In the genomic region with DNA sequence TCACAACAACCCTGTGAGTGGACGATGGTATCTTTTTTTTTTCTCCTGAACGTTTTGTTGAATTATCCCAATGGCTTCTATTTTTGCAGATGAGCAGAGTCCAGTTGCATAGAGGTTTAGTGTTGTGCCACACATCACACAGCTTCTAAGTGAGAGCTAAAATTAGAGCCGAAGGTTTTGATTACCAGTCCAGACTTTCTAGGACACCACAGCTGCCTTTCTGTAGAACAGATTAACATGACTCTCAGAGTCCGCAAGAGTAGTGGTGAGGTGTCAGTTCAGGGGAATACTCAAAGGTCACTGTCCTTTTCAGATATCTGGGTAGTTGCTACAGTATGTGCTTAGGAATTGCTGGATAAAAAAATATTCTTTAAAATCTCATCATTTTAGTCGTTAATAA, we compare ENCODE assay signal across 19 cellular contexts. TPM values are rescaled to one million over a fixed set of nuclear protein-coding genes. Genes with fewer than 3 reads are reported as not detected.
A peak's percentile ranks its signal among the peaks of the same experiment; 100 is the strongest.
DNase-seq lines count a peak whose midpoint lies in the region; ATAC-seq and TF ChIP-seq lines count a peak whose summit lies in the region.
"Had no signal": no experiment of that assay in that cellular context is flagged by ENCODE, and none has a peak within 500 bp of the region (broad histone marks: within the 10 kb centered on the region; RNA-seq: fewer than 3 reads in every experiment).

No MANE protein-coding gene starts in this region.

- H3K27ac Mint-ChIP-seq in Calu3 (ENCODE audit: unreplicated experiment) (peak overlapping the region; percentile 39), nephron progenitor cell (peak overlapping the region; percentile 55)
- H3K27ac Mint-ChIP-seq in activated T-helper 2 cell treated with anti-CD3 and anti-CD28 coated beads, Interferon-gamma antibody, Interleukin-2, Interleukin-4, amounts not matched to agents 10 μg/mL and 5 μg/mL and 100 μg/mL, durations not matched to agents 14 hours and 24 hours and 36 hours, result peak overlapping the region; percentile 55
- H3K27ac Mint-ChIP-seq in activated naive CD4-positive, alpha-beta T cell treated with anti-CD3 and anti-CD28 coated beads, Interleukin-2, amount 10 ng/mL, durations not matched to agents 7 days and 5 days, result no peak overlapping the region
- no peak overlapping the region for H3K27ac Mint-ChIP-seq in activated T-cell treated with anti-CD3 and anti-CD28 coated beads, Interleukin-2, amount 50 U/mL, for 72 hours
- H3K27ac Mint-ChIP-seq: activated CD4-positive, alpha-beta T cell treated with anti-CD3 and anti-CD28 coated beads, Interleukin-2, amount 10 ng/mL, durations not matched to agents 24 days and 14 days had no signal

- H3K36me3 Mint-ChIP-seq in Calu3 (ENCODE audit: insufficient read depth, unreplicated experiment) (peaks cover 12% of the 10 kb centered on the region), nephron progenitor cell (ENCODE audit: low read depth) (peaks cover 49% of the 10 kb centered on the region)
- peaks cover 69% of the 10 kb centered on the region for H3K36me3 Mint-ChIP-seq in activated T-helper 2 cell treated with anti-CD3 and anti-CD28 coated beads, Interferon-gamma antibody, Interleukin-2, Interleukin-4, amounts not matched to agents 10 μg/mL and 5 μg/mL and 100 μg/mL, durations not matched to agents 14 hours and 24 hours and 36 hours (ENCODE audit: low read depth)
- no peaks in the 10 kb centered on the region for H3K36me3 Mint-ChIP-seq in activated naive CD4-positive, alpha-beta T cell treated with anti-CD3 and anti-CD28 coated beads, Interleukin-2, amount 10 ng/mL, durations not matched to agents 7 days and 5 days
- H3K36me3 Mint-ChIP-seq in activated T-cell treated with anti-CD3 and anti-CD28 coated beads, Interleukin-2, amount 50 U/mL, for 72 hours (ENCODE audit: insufficient read depth in 2 of 2), result peaks cover 11 to 17% of the 10 kb centered on the region in 2 donors

- no TSS peak for BruUV-seq in Calu3 (replicated peaks; lab: Mats Ljungman, UMichigan)

- peaks cover 47% of the 10 kb centered on the region for H3K4me1 Mint-ChIP-seq in Calu3 (ENCODE audit: low read depth, unreplicated experiment)
- H3K4me1 Mint-ChIP-seq in activated T-helper 2 cell treated with anti-CD3 and anti-CD28 coated beads, Interferon-gamma antibody, Interleukin-2, Interleukin-4, amounts not matched to agents 10 μg/mL and 5 μg/mL and 100 μg/mL, durations not matched to agents 14 hours and 24 hours and 36 hours (ENCODE audit: low read depth), result peaks cover 68% of the 10 kb centered on the region
- H3K4me1 Mint-ChIP-seq in nephron progenitor cell, result peaks cover 33% of the 10 kb centered on the region
- peaks cover 6% of the 10 kb centered on the region for H3K4me1 Mint-ChIP-seq in activated naive CD4-positive, alpha-beta T cell treated with anti-CD3 and anti-CD28 coated beads, Interleukin-2, amount 10 ng/mL, durations not matched to agents 7 days and 5 days
- peaks cover 84% of the 10 kb centered on the region for H3K4me1 Mint-ChIP-seq in activated T-cell treated with anti-CD3 and anti-CD28 coated beads, Interleukin-2, amount 50 U/mL, for 72 hours (ENCODE audit: low read depth)

- DNase-seq in Calu3 (no peak), left cardiac atrium (no peak), nephron progenitor cell (no peak), SKM-1 (lab: John Stamatoyannopoulos, UW; ENCODE audit: unreplicated experiment) (no peak)
- DNase-seq in activated T-helper 2 cell treated with anti-CD3 and anti-CD28 coated beads, Interferon-gamma antibody, Interleukin-2, Interleukin-4, amounts not matched to agents 10 μg/mL and 5 μg/mL and 100 μg/mL, durations not matched to agents 14 hours and 24 hours and 36 hours (ENCODE audit: low spot score), result no peak
- DNase-seq in activated CD8-positive, alpha-beta memory T cell treated with anti-CD3 and anti-CD28 coated beads, Interleukin-2, amount 50 U/mL, for 4 hours, result no peak
- no peak for DNase-seq in activated naive CD4-positive, alpha-beta T cell treated with anti-CD3 and anti-CD28 coated beads, Interleukin-2, amount 10 ng/mL, durations not matched to agents 7 days and 5 days
- DNase-seq in activated T-cell treated with anti-CD3 and anti-CD28 coated beads, Interleukin-2, amount 50 U/mL, for 72 hours, result no peak
- DNase-seq: activated CD4-positive, alpha-beta T cell treated with anti-CD3 and anti-CD28 coated beads, Interleukin-2, amount 10 ng/mL, durations not matched to agents 24 days and 14 days; activated gamma-delta T cell; central memory CD4-positive, alpha-beta T cell; effector memory CD4-positive, alpha-beta T cell; kidney glomerular epithelial cell; sigmoid colon; stimulated activated CD4-positive, alpha-beta T cell treated with anti-CD3 and anti-CD28 coated beads, Interleukin-2, amount 100 ng/mL, for 24 hours had no signal

- H3K4me3 Mint-ChIP-seq in Calu3 (ENCODE audit: low read depth, unreplicated experiment), result no peak overlapping the region
- no peak overlapping the region for H3K4me3 Mint-ChIP-seq in activated T-helper 2 cell treated with anti-CD3 and anti-CD28 coated beads, Interferon-gamma antibody, Interleukin-2, Interleukin-4, amounts not matched to agents 10 μg/mL and 5 μg/mL and 100 μg/mL, durations not matched to agents 14 hours and 24 hours and 36 hours (ENCODE audit: low read depth)
- no peak overlapping the region for H3K4me3 Mint-ChIP-seq in nephron progenitor cell
- H3K4me3 Mint-ChIP-seq in activated naive CD4-positive, alpha-beta T cell treated with anti-CD3 and anti-CD28 coated beads, Interleukin-2, amount 10 ng/mL, durations not matched to agents 7 days and 5 days, result no peak overlapping the region
- peak overlapping the region in 1 of 2 donors; percentile 41 for H3K4me3 Mint-ChIP-seq in activated T-cell treated with anti-CD3 and anti-CD28 coated beads, Interleukin-2, amount 50 U/mL, for 72 hours
- H3K4me3 Mint-ChIP-seq: activated CD4-positive, alpha-beta T cell treated with anti-CD3 and anti-CD28 coated beads, Interleukin-2, amount 10 ng/mL, durations not matched to agents 24 days and 14 days had no signal

- CTCF ChIA-PET in Calu3 (lab: Charles Lee), result interaction anchor here (0.6 kb wide), 1 partner anchor 91 kb away, joined by 6 read pairs; no protein-coding TSS in a partner anchor
- CTCF ChIA-PET in activated naive CD4-positive, alpha-beta T cell treated with anti-CD3 and anti-CD28 coated beads, Interleukin-2, amount 10 ng/mL, durations not matched to agents 7 days and 5 days (lab: Charles Lee), result interaction anchor here (0.7 kb wide), 1 partner anchor 1011 kb away, joined by 3 read pairs; no protein-coding TSS in a partner anchor

- H3K27me3 Mint-ChIP-seq in Calu3 (ENCODE audit: unreplicated experiment) (no peaks in the 10 kb centered on the region), nephron progenitor cell (ENCODE audit: low read depth, poor library complexity) (no peaks in the 10 kb centered on the region)
- H3K27me3 Mint-ChIP-seq in activated T-helper 2 cell treated with anti-CD3 and anti-CD28 coated beads, Interferon-gamma antibody, Interleukin-2, Interleukin-4, amounts not matched to agents 10 μg/mL and 5 μg/mL and 100 μg/mL, durations not matched to agents 14 hours and 24 hours and 36 hours (ENCODE audit: low read depth), result no peaks in the 10 kb centered on the region
- H3K27me3 Mint-ChIP-seq in activated naive CD4-positive, alpha-beta T cell treated with anti-CD3 and anti-CD28 coated beads, Interleukin-2, amount 10 ng/mL, durations not matched to agents 7 days and 5 days, result no peaks in the 10 kb centered on the region
- H3K27me3 Mint-ChIP-seq in activated T-cell treated with anti-CD3 and anti-CD28 coated beads, Interleukin-2, amount 50 U/mL, for 72 hours (ENCODE audit: low read depth), result no peaks in the 10 kb centered on the region
- H3K27me3 Mint-ChIP-seq: activated CD4-positive, alpha-beta T cell treated with anti-CD3 and anti-CD28 coated beads, Interleukin-2, amount 10 ng/mL, durations not matched to agents 24 days and 14 days had no signal

- ATAC-seq in left cardiac atrium, result peak; percentile 65 to 76
- no peak for ATAC-seq in activated T-cell treated with anti-CD3 and anti-CD28 coated beads, Interleukin-2, amount 50 U/mL, for 72 hours (replicated peaks in 1 of 2)
- ATAC-seq: A549 had no signal

- intact Hi-C loops in Calu3 (cut with micrococcal nuclease; ENCODE audit: unreplicated experiment), result no loop called here
- intact Hi-C loops in activated T-helper 2 cell treated with anti-CD3 and anti-CD28 coated beads, Interferon-gamma antibody, Interleukin-2, Interleukin-4, amounts not matched to agents 10 μg/mL and 5 μg/mL and 100 μg/mL, durations not matched to agents 14 hours and 24 hours and 36 hours (cut with micrococcal nuclease), result no loop called here
- intact Hi-C loops in left cardiac atrium (cut with DNase I), result loop anchor here in 1 of 2 donors (5.0 kb wide), 1 partner anchor 33 kb away; no protein-coding TSS in a partner anchor

- H3K9me3 Mint-ChIP-seq in Calu3 (ENCODE audit: low read depth, unreplicated experiment), result no peaks in the 10 kb centered on the region
- no peaks in the 10 kb centered on the region for H3K9me3 Mint-ChIP-seq in activated T-helper 2 cell treated with anti-CD3 and anti-CD28 coated beads, Interferon-gamma antibody, Interleukin-2, Interleukin-4, amounts not matched to agents 10 μg/mL and 5 μg/mL and 100 μg/mL, durations not matched to agents 14 hours and 24 hours and 36 hours
- no peaks in the 10 kb centered on the region for H3K9me3 Mint-ChIP-seq in nephron progenitor cell
- no peaks in the 10 kb centered on the region for H3K9me3 Mint-ChIP-seq in activated naive CD4-positive, alpha-beta T cell treated with anti-CD3 and anti-CD28 coated beads, Interleukin-2, amount 10 ng/mL, durations not matched to agents 7 days and 5 days
- H3K9me3 Mint-ChIP-seq in activated T-cell treated with anti-CD3 and anti-CD28 coated beads, Interleukin-2, amount 50 U/mL, for 72 hours, result no peaks in the 10 kb centered on the region
- H3K9me3 Mint-ChIP-seq: activated CD4-positive, alpha-beta T cell treated with anti-CD3 and anti-CD28 coated beads, Interleukin-2, amount 10 ng/mL, durations not matched to agents 24 days and 14 days had no signal

- TF ChIP-seq CTCF in Calu3 (IDR thresholded peaks at IDR 0.05; ENCODE audit: unreplicated experiment) (no peak), nephron progenitor cell (IDR thresholded peaks at IDR 0.05) (no peak)

RNA-seq across cellular contexts. Expression of a gene that starts 13.8 kb away (rescaled TPM):
- total RNA-seq in Calu3 (2022), result 75.8 and 84.6 TPM in 2 replicates
- total RNA-seq in activated T-helper 2 cell treated with anti-CD3 and anti-CD28 coated beads, Interferon-gamma antibody, Interleukin-2, Interleukin-4, amounts not matched to agents 10 μg/mL and 5 μg/mL and 100 μg/mL, durations not matched to agents 14 hours and 24 hours and 36 hours, result 124 and 139 TPM in 2 replicates
- 10 to 100 TPM; 18.5 to 19.3 TPM for total RNA-seq in left cardiac atrium
- total RNA-seq in activated T-cell treated with anti-CD3 and anti-CD28 coated beads, Interleukin-2, amount 50 U/mL, for 72 hours, result 10 to 100 TPM; 61.3 to 77.6 TPM

RNA-seq across cellular contexts. Expression of a gene that starts 44.4 kb away (rescaled TPM):
- total RNA-seq in Calu3 (2022) (not detected in 2 replicates), left cardiac atrium (not detected)
- not detected in 2 replicates for total RNA-seq in activated T-helper 2 cell treated with anti-CD3 and anti-CD28 coated beads, Interferon-gamma antibody, Interleukin-2, Interleukin-4, amounts not matched to agents 10 μg/mL and 5 μg/mL and 100 μg/mL, durations not matched to agents 14 hours and 24 hours and 36 hours
- total RNA-seq in activated T-cell treated with anti-CD3 and anti-CD28 coated beads, Interleukin-2, amount 50 U/mL, for 72 hours, result not detected
- total RNA-seq: activated CD4-positive, alpha-beta T cell treated with anti-CD3 and anti-CD28 coated beads, Interleukin-2, amount 10 ng/mL, durations not matched to agents 24 days and 14 days; Caco-2; mucosa of gallbladder; sigmoid colon; urinary bladder had no signal

RNA-seq across cellular contexts. Expression of a gene that starts 58.8 kb away (rescaled TPM):
- 193 and 205 TPM in 2 replicates for total RNA-seq in Calu3 (2022)
- 72.0 and 73.8 TPM in 2 replicates for total RNA-seq in activated T-helper 2 cell treated with anti-CD3 and anti-CD28 coated beads, Interferon-gamma antibody, Interleukin-2, Interleukin-4, amounts not matched to agents 10 μg/mL and 5 μg/mL and 100 μg/mL, durations not matched to agents 14 hours and 24 hours and 36 hours
- 100 to 1,000 TPM; 103 to 116 TPM for total RNA-seq in left cardiac atrium
- total RNA-seq in activated T-cell treated with anti-CD3 and anti-CD28 coated beads, Interleukin-2, amount 50 U/mL, for 72 hours, result 10 to 100 TPM; 40.3 to 49.1 TPM

Comparison
In these comparisons a context has a peak if more than half of its experiments do, and no peak if none do; other contexts are left out.
1. H3K27ac Mint-ChIP-seq: peak in Calu3 (single experiment), activated T-helper 2 cell treated with anti-CD3 and anti-CD28 coated beads, Interferon-gamma antibody, Interleukin-2, Interleukin-4, amounts not matched to agents 10 μg/mL and 5 μg/mL and 100 μg/mL, durations not matched to agents 14 hours and 24 hours and 36 hours (single experiment) and nephron progenitor cell (single experiment); none in activated naive CD4-positive, alpha-beta T cell treated with anti-CD3 and anti-CD28 coated beads, Interleukin-2, amount 10 ng/mL, durations not matched to agents 7 days and 5 days (single experiment) and activated T-cell treated with anti-CD3 and anti-CD28 coated beads, Interleukin-2, amount 50 U/mL, for 72 hours (single experiment).
2. ATAC-seq: peak in left cardiac atrium (2 of 2); none in activated T-cell treated with anti-CD3 and anti-CD28 coated beads, Interleukin-2, amount 50 U/mL, for 72 hours (0 of 2).